11 cellular contexts compared by ENCODE assay signal in the genomic region with DNA sequence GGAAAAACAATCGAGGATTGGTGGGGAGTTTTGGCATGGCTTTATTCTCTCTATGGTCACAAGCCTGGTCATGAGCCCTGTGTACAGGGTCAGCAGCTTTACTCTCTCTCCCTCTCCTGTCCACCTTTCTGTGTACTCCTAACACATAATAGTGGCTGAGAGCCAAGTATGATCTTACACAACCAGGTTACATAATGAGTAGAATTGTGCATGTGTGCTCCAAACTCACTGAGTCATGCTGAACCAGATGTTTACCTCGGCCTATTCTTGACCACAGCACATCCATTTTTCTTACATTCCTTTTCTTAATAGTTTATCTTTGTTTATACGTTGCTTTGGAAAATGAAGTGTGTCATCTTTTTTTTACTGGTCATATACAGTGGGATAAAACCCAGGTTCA. TPM values are rescaled to one million over a fixed set of nuclear protein-coding genes. Genes with fewer than 3 reads are reported as not detected.
A peak's percentile ranks its signal among the peaks of the same experiment; 100 is the strongest.
DNase-seq lines count a peak whose midpoint lies in the region; ATAC-seq and TF ChIP-seq lines count a peak whose summit lies in the region.
"Had no signal": no experiment of that assay in that cellular context is flagged by ENCODE, and none has a peak within 500 bp of the region (broad histone marks: within the 10 kb centered on the region; RNA-seq: fewer than 3 reads in every experiment).

No MANE protein-coding gene starts in this region.

- TF ChIP-seq CTCF in AG09319 (IDR thresholded peaks at IDR 0.05; ENCODE audit: low read depth, low read length) (no peak), HL-60 (IDR thresholded peaks at IDR 0.05; ENCODE audit: insufficient read depth, low read length) (no peak), astrocyte of the cerebellum (IDR thresholded peaks at IDR 0.05; ENCODE audit: low read depth, low read length, missing control alignments) (no peak), kidney epithelial cell (IDR thresholded peaks at IDR 0.05; ENCODE audit: insufficient read depth, low read length, poor library complexity, severe bottlenecking) (no peak)

- ATAC-seq in activated naive CD8-positive, alpha-beta T cell treated with anti-CD3 and anti-CD28 coated beads, Interleukin-2, amount 50 U/mL, for 24 hours, result no peak

- DNase-seq in AG09319 (ENCODE audit: extremely low read depth, low read depth) (peak; percentile 42), HL-60 (ENCODE audit: low read depth in 1 of 2, low spot score in 1 of 2) (peak; percentile 21 to 39), astrocyte of the cerebellum (ENCODE audit: low read depth) (peak; percentile 28), kidney epithelial cell (ENCODE audit: low read depth) (peak; percentile 2), NCI-H82 (lab: John Stamatoyannopoulos, UW) (no peak), DMS79 (lab: John Stamatoyannopoulos, UW) (no peak)
- no peak for DNase-seq in stimulated activated CD4-positive, alpha-beta T cell treated with anti-CD3 and anti-CD28 coated beads, Interleukin-4, amount 100 ng/mL, for 1 hour
- DNase-seq in activated naive CD8-positive, alpha-beta T cell treated with anti-CD3 and anti-CD28 coated beads, Interleukin-2, amount 50 U/mL, for 24 hours, result no peak
- DNase-seq: Calu3, testis had no signal

- H3K27ac ChIP-seq in HL-60 (replicated peaks), result no peak overlapping the region
- H3K27ac ChIP-seq: neutrophil, testis had no signal

- H3K36me3 Mint-ChIP-seq in activated naive CD8-positive, alpha-beta T cell treated with anti-CD3 and anti-CD28 coated beads, Interleukin-2, amount 50 U/mL, for 24 hours (ENCODE audit: low read depth), result peaks cover 57% of the 10 kb centered on the region

- no peak overlapping the region for H3K4me3 Mint-ChIP-seq in activated naive CD8-positive, alpha-beta T cell treated with anti-CD3 and anti-CD28 coated beads, Interleukin-2, amount 50 U/mL, for 24 hours

- H3K4me3 ChIP-seq in HL-60 (replicated peaks; ENCODE audit: insufficient read depth, low read length), result no peak overlapping the region
- no peak overlapping the region for H3K4me3 ChIP-seq in astrocyte of the cerebellum (ENCODE audit: low read depth, low read length)
- no peak overlapping the region for H3K4me3 ChIP-seq in kidney epithelial cell (ENCODE audit: low read depth, low read length)
- H3K4me3 ChIP-seq: testis had no signal

- in situ Hi-C loops in astrocyte of the cerebellum (cut with HindIII; ENCODE audit: low sequenced_read_pairs), result no loop called here

- no peaks in the 10 kb centered on the region for H3K4me1 Mint-ChIP-seq in activated naive CD8-positive, alpha-beta T cell treated with anti-CD3 and anti-CD28 coated beads, Interleukin-2, amount 50 U/mL, for 24 hours

- H3K27me3 Mint-ChIP-seq in activated naive CD8-positive, alpha-beta T cell treated with anti-CD3 and anti-CD28 coated beads, Interleukin-2, amount 50 U/mL, for 24 hours, result no peaks in the 10 kb centered on the region

- H3K27ac Mint-ChIP-seq in activated naive CD8-positive, alpha-beta T cell treated with anti-CD3 and anti-CD28 coated beads, Interleukin-2, amount 50 U/mL, for 24 hours, result no peak overlapping the region

- H3K36me3 ChIP-seq in kidney epithelial cell (ENCODE audit: control insufficient read depth, insufficient read depth, low read length), result peaks cover 1% of the 10 kb centered on the region
- H3K36me3 ChIP-seq: neutrophil had no signal

- H3K9me3 Mint-ChIP-seq in activated naive CD8-positive, alpha-beta T cell treated with anti-CD3 and anti-CD28 coated beads, Interleukin-2, amount 50 U/mL, for 24 hours, result peaks cover 66% of the 10 kb centered on the region

- H3K27me3 ChIP-seq in HL-60 (ENCODE audit: insufficient read depth, poor library complexity, severe bottlenecking), result no peaks in the 10 kb centered on the region
- no peaks in the 10 kb centered on the region for H3K27me3 ChIP-seq in kidney epithelial cell (ENCODE audit: control insufficient read depth, insufficient read depth, low read length)
- H3K27me3 ChIP-seq: neutrophil, testis had no signal

RNA-seq across cellular contexts. Expression of a gene that starts 53.1 kb away (rescaled TPM):
- 13.7 and 14.9 TPM in 2 replicates for total RNA-seq in kidney epithelial cell

Comparison
In these comparisons a context has a peak if more than half of its experiments do, and no peak if none do; other contexts are left out.
1. DNase-seq: peak in AG09319 (single experiment), HL-60 (2 of 2), astrocyte of the cerebellum (single experiment) and kidney epithelial cell (single experiment); none in NCI-H82 (single experiment), DMS79 (single experiment), stimulated activated CD4-positive, alpha-beta T cell treated with anti-CD3 and anti-CD28 coated beads, Interleukin-4, amount 100 ng/mL, for 1 hour (single experiment) and activated naive CD8-positive, alpha-beta T cell treated with anti-CD3 and anti-CD28 coated beads, Interleukin-2, amount 50 U/mL, for 24 hours (single experiment).